ENCODE assay signal across 8 cellular contexts in the genomic region with DNA sequence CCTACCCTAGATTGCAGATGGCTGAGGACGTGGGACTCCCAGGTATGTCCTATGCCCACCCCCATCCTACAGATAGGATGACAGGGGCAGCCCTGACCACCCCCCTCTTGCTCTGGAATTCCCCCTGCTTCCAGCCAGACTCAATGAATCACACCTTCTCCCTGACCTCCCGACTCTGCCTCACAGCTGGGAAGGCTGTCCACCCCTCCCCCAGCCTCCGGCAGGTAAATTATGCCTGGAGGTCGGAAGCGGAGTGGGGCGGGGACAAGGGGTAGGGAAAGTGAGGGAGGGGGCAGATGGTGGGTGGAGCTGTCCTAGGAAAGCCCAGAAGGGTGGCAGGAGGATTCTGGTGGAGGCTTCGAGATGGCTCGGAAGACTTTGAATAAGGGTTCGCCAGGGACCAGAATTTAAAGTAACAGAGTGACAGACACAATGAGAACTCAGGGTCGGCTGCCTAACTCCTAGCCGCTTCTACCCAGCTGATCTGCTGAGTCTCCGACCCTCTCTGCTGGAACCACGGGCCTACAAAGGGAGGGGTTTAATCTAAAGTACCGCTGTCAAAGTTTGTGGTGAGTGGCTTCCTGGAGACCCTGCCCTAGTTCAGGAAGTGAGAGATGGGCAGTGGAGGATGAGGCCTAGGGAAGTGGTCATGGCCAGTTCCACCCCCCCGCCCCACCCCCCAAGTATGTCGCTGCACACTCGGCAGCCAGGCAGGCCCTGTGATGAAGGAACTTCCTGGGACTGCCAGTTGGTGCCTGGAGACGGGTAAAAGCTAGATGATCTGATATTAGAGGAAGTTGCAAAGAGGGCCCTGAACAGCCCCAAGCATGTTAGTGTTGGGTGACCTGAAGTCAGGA. TPM values are rescaled to one million over a fixed set of nuclear protein-coding genes. Genes with fewer than 3 reads are reported as not detected.
DNase-seq lines count a peak whose midpoint lies in the region; ATAC-seq, FAIRE-seq and TF ChIP-seq lines count a peak whose summit lies in the region.

No MANE protein-coding gene starts in this region.

- peak; percentile 71 for DNase-seq in CD1c-positive myeloid dendritic cell (ENCODE audit: extremely low spot score)
- DNase-seq in NCI-H510A (lab: John Stamatoyannopoulos, UW), result peak; percentile 73
- peak; percentile 64 for DNase-seq in astrocyte (ENCODE audit: low read depth)
- peak; percentile 69 for DNase-seq in iris pigment epithelial cell (ENCODE audit: low read depth)
- peak in 42 of 49 donors; percentile 16 to 80 (median 51) for DNase-seq in substantia nigra (lab: John Stamatoyannopoulos, UW)
- DNase-seq in endothelial cell (ENCODE audit: low spot score), result no peak
- no peak for DNase-seq in AG08395 (ENCODE audit: low spot score)

- peaks cover 50% of the 10 kb centered on the region for H3K4me1 ChIP-seq in astrocyte (ENCODE audit: insufficient read depth, low read length)

- H3K4me2 ChIP-seq in astrocyte (ENCODE audit: low read length), result peak overlapping the region; percentile 89

- peaks cover 88% of the 10 kb centered on the region for H3K79me2 ChIP-seq in astrocyte (ENCODE audit: insufficient read depth, low read length)

- H2AFZ ChIP-seq in astrocyte (ENCODE audit: low read depth, low read length), result peak overlapping the region; percentile 3

- H3K9me3 ChIP-seq in astrocyte (ENCODE audit: insufficient read depth, low read depth, low read length), result no peaks in the 10 kb centered on the region

- no peak for FAIRE-seq in astrocyte (lab: Jason Lieb, UNC)

- TF ChIP-seq CTCF in astrocyte (IDR thresholded peaks at IDR 0.05; ENCODE audit: insufficient read depth, low read depth, low read length), result no peak
- TF ChIP-seq CTCF in endothelial cell (IDR thresholded peaks at IDR 0.05; ENCODE audit: unreplicated experiment), result no peak

- no peaks in the 10 kb centered on the region for H3K27me3 Mint-ChIP-seq in astrocyte (ENCODE audit: low read depth, unreplicated experiment)
- peaks cover 8% of the 10 kb centered on the region for H3K27me3 Mint-ChIP-seq in endothelial cell (ENCODE audit: unreplicated experiment)

- H3K9me3 Mint-ChIP-seq in astrocyte (ENCODE audit: unreplicated experiment) (peaks cover 2% of the 10 kb centered on the region), endothelial cell (ENCODE audit: unreplicated experiment) (no peaks in the 10 kb centered on the region)

- H3K36me3 Mint-ChIP-seq in astrocyte (ENCODE audit: low read depth, unreplicated experiment) (peaks cover 6% of the 10 kb centered on the region), endothelial cell (ENCODE audit: low read depth, unreplicated experiment) (peaks cover 22% of the 10 kb centered on the region)

- no peaks in the 10 kb centered on the region for H3K27me3 ChIP-seq in astrocyte (ENCODE audit: insufficient read depth, low read length)

- H3K4me3 ChIP-seq in astrocyte (ENCODE audit: insufficient read depth, low read depth, low read length), result peak overlapping the region; percentile 20

- H3K27ac Mint-ChIP-seq in astrocyte (ENCODE audit: unreplicated experiment) (peak overlapping the region; percentile 77), endothelial cell (ENCODE audit: unreplicated experiment) (no peak overlapping the region)

- H3K36me3 ChIP-seq in astrocyte (ENCODE audit: insufficient read depth, low read length), result no peaks in the 10 kb centered on the region

- H3K4me1 Mint-ChIP-seq in astrocyte (ENCODE audit: low read depth, unreplicated experiment) (peaks cover 50% of the 10 kb centered on the region), endothelial cell (ENCODE audit: unreplicated experiment) (peaks cover 50% of the 10 kb centered on the region)

- H3K4me3 Mint-ChIP-seq in astrocyte (ENCODE audit: unreplicated experiment) (peak overlapping the region; percentile 80), endothelial cell (ENCODE audit: unreplicated experiment) (no peak overlapping the region)

- H3K27ac ChIP-seq in astrocyte (ENCODE audit: low read depth, low read length) (peak overlapping the region; percentile 87), substantia nigra (ENCODE audit: low read depth, low read length, poor library complexity, severe bottlenecking) (peak overlapping the region; percentile 97)

- peaks cover 35% of the 10 kb centered on the region for H4K20me1 ChIP-seq in astrocyte (ENCODE audit: insufficient read depth, low read length)

- peak overlapping the region; percentile 71 for H3K9ac ChIP-seq in astrocyte (ENCODE audit: low read length)

- no peak for ATAC-seq in HG03378 (IDR thresholded peaks at IDR 0.05; ENCODE audit: unreplicated experiment)

RNA-seq across cellular contexts. Expression of a gene that starts 4.2 kb away (rescaled TPM):
- total RNA-seq in astrocyte, result 84.1 and 98.6 TPM in 2 replicates
- total RNA-seq in endothelial cell (ENCODE audit: unreplicated experiment), result 31.4 TPM

Comparison
In these comparisons a context has a peak if more than half of its experiments do, and no peak if none do; other contexts are left out.
1. DNase-seq: peak in CD1c-positive myeloid dendritic cell (single experiment), NCI-H510A (single experiment), astrocyte (single experiment), iris pigment epithelial cell (single experiment) and substantia nigra (42 of 49); none in endothelial cell (single experiment) and AG08395 (single experiment).